10 cellular contexts compared by ENCODE assay signal in genomic region chr3:11558002-11558401, GRCh38.
A peak's percentile ranks its signal among the peaks of the same experiment; 100 is the strongest.
DNase-seq lines count a peak whose midpoint lies in the region; ATAC-seq, FAIRE-seq and TF ChIP-seq lines count a peak whose summit lies in the region.
"Had no signal": no experiment of that assay in that cellular context is flagged by ENCODE, and none has a peak within 500 bp of the region (broad histone marks: within the 10 kb centered on the region; RNA-seq: fewer than 3 reads in every experiment).

No MANE protein-coding gene starts in this region.

- no peak overlapping the region for H3K56ac ChIP-seq in H1 (replicated peaks; ENCODE audit: insufficient read length, low read depth, low read length)

- H3K4me1 Mint-ChIP-seq in CD4-positive, alpha-beta memory T cell = peaks cover 0 to 7% (median 1%) of the 10 kb centered on the region in 4 donors

- H3K9me3 ChIP-seq in CD4-positive, alpha-beta memory T cell (ENCODE audit: control insufficient read depth in 1 of 2, low read length in 2 of 2) = no peaks in the 10 kb centered on the region
- H3K9me3 ChIP-seq in PC-9 (ENCODE audit: insufficient read depth, low read depth) = no peaks in the 10 kb centered on the region
- H3K9me3 ChIP-seq in H1 (ENCODE audit: insufficient read depth in 2 of 2, low read depth in 1 of 2, low read length in 1 of 2) = no peaks in the 10 kb centered on the region
- H3K9me3 ChIP-seq: neutrophil had no signal

- H3K79me2 ChIP-seq in PC-9 (ENCODE audit: low read depth) (no peaks in the 10 kb centered on the region; the same call in 1 of the 2 replicates), H1 (ENCODE audit: control insufficient read depth in 1 of 2, insufficient read depth in 2 of 2, low read length in 2 of 2) (no peaks in the 10 kb centered on the region; a peak in 1 of 4 replicates)

- H3K27ac ChIP-seq in CD4-positive, alpha-beta memory T cell (ENCODE audit: low read depth, low read length) = no peak overlapping the region
- no peak overlapping the region for H3K27ac ChIP-seq in PC-9
- no peak overlapping the region for H3K27ac ChIP-seq in H1 (ENCODE audit: low read depth, low read length)
- H3K27ac ChIP-seq: neutrophil had no signal

- H3K36me3 Mint-ChIP-seq in CD4-positive, alpha-beta memory T cell = peaks cover 24 to 60% of the 10 kb centered on the region in 2 donors

- no peak overlapping the region for H3K14ac ChIP-seq in H1 (ENCODE audit: insufficient read length)

- no peak overlapping the region for H3K18ac ChIP-seq in H1 (ENCODE audit: extremely low read depth, low read length)

- H3K4ac ChIP-seq in H1 (replicated peaks; ENCODE audit: insufficient read length, low read depth, low read length) = no peak overlapping the region

- CTCF ChIA-PET in CD4-positive, alpha-beta memory T cell (lab: Charles Lee; ENCODE audit: partially characterized antibody) = no interaction called here
- CTCF ChIA-PET in PC-9 (lab: Charles Lee) = no interaction called here
- CTCF ChIA-PET in H1 (lab: Charles Lee; ENCODE audit: partially characterized antibody) = interaction anchor here (0.8 to 1.3 kb wide), 5 partner anchors 9 to 93 kb away, joined by 3 to 6 read pairs (median 3); no protein-coding TSS in a partner anchor

- no peak for TF ChIP-seq POLR2A in H1 (IDR thresholded peaks at IDR 0.05; ENCODE audit: control extremely low read depth in 1 of 2, low read depth in 2 of 2, low read length in 2 of 2)

- H2AK5ac ChIP-seq in H1 (ENCODE audit: low read depth, low read length) = no peak overlapping the region

- no peak for TF ChIP-seq RAD21 in H1 (IDR thresholded peaks at IDR 0.05 in 1 of 2, conservative IDR thresholded peaks at IDR 0.05 in 1 of 2; ENCODE audit: low read depth in 2 of 2, low read length in 2 of 2)

- 0 out of 2 replicates have a peak overlapping the region, but pooled peaks have one; percentile 8 for H2BK5ac ChIP-seq in H1 (ENCODE audit: low read depth, low read length)

- H3K27me3 ChIP-seq in CD4-positive, alpha-beta memory T cell (ENCODE audit: insufficient read depth, low read length) = no peaks in the 10 kb centered on the region
- H3K27me3 ChIP-seq in PC-9 (ENCODE audit: insufficient read depth, low read depth) (no peaks in the 10 kb centered on the region), H1 (replicated peaks in 1 of 4; ENCODE audit: control insufficient read depth in 3 of 4, extremely low read depth in 1 of 4, insufficient read depth in 3 of 4, low read length in 3 of 4) (no peaks in the 10 kb centered on the region)
- H3K27me3 ChIP-seq: cardiac muscle cell, neutrophil had no signal

- peak overlapping the region in 5 of 7 donors; percentile 9 to 49 (median 19) for H3K27ac Mint-ChIP-seq in CD4-positive, alpha-beta memory T cell

- no peak overlapping the region for H2BK15ac ChIP-seq in H1 (ENCODE audit: low read length)

- no peaks in the 10 kb centered on the region for H3K9me2 ChIP-seq in PC-9 (ENCODE audit: insufficient read depth)

- no peaks in the 10 kb centered on the region for H3K4me1 ChIP-seq in CD4-positive, alpha-beta memory T cell (ENCODE audit: insufficient read depth, low read length)
- H3K4me1 ChIP-seq in PC-9 (replicated peaks; ENCODE audit: insufficient read depth) (no peaks in the 10 kb centered on the region), H1 (replicated peaks in 1 of 4; ENCODE audit: control insufficient read depth in 3 of 4, insufficient read depth in 4 of 4, low read length in 3 of 4) (peaks cover 0 to 9% (median 0%) of the 10 kb centered on the region in 4 experiments; a peak in 2 of 7 replicates)

- no peak overlapping the region for H3K4me3 Mint-ChIP-seq in CD4-positive, alpha-beta memory T cell

- H4K20me1 ChIP-seq in PC-9 (ENCODE audit: insufficient read depth) = peaks cover 60% of the 10 kb centered on the region
- H4K20me1 ChIP-seq in H1 (replicated peaks in 1 of 2; ENCODE audit: control insufficient read depth in 1 of 2, insufficient read depth in 2 of 2, low read length in 2 of 2) = peaks cover 12 to 18% of the 10 kb centered on the region in 2 experiments

- H4K91ac ChIP-seq in H1 (replicated peaks; ENCODE audit: insufficient read length, low read length) = no peak overlapping the region

- DNase-seq in CD4-positive, alpha-beta memory T cell = no peak
- DNase-seq in PC-9 = no peak
- no peak for DNase-seq in H1 (ENCODE audit: low read depth in 1 of 2, low spot score in 2 of 2)
- DNase-seq in non-pigmented ciliary epithelial cell (ENCODE audit: low read depth) = peak; percentile 79
- no peak for DNase-seq in left lobe of liver (ENCODE audit: low spot score)
- no peak for DNase-seq in ACHN
- no peak for DNase-seq in SHP77 treated with DMSO at 0.1 percent for 48 hours (lab: John Stamatoyannopoulos, UW)

- no peak for TF ChIP-seq CTCF in PC-9 (conservative IDR thresholded peaks at IDR 0.05)
- no peak for TF ChIP-seq CTCF in H1 (IDR thresholded peaks at IDR 0.05; ENCODE audit: control extremely low read depth in 1 of 3, insufficient read depth in 1 of 3, low read depth in 1 of 3, low read length in 3 of 3)

- no peak for FAIRE-seq in H1 (lab: Jason Lieb, UNC)

- H3K9ac ChIP-seq in H1 (replicated peaks in 1 of 4; ENCODE audit: extremely low read depth in 1 of 4, low read depth in 3 of 4, low read length in 3 of 4) = no peak overlapping the region

- POLR2A ChIA-PET in CD4-positive, alpha-beta memory T cell (lab: Charles Lee; ENCODE audit: partially characterized antibody) = no interaction called here
- POLR2A ChIA-PET in PC-9 (lab: Charles Lee; ENCODE audit: unreplicated experiment) = interaction anchor here (0.6 kb wide), 1 partner anchor 74 kb away, joined by 6 read pairs; no protein-coding TSS in a partner anchor
- POLR2A ChIA-PET in H1 (lab: Charles Lee; ENCODE audit: partially characterized antibody) = no interaction called here

- H3K9me3 Mint-ChIP-seq in CD4-positive, alpha-beta memory T cell = no peaks in the 10 kb centered on the region

- no peak overlapping the region for H2BK20ac ChIP-seq in H1 (ENCODE audit: low read length)

- H3K79me1 ChIP-seq in H1 (ENCODE audit: low read depth, low read length) = peaks cover 12% of the 10 kb centered on the region

- H3K27me3 Mint-ChIP-seq in CD4-positive, alpha-beta memory T cell = no peaks in the 10 kb centered on the region

- intact Hi-C loops in CD4-positive, alpha-beta memory T cell (cut with micrococcal nuclease) = no loop called here
- intact Hi-C loops in PC-9 (cut with micrococcal nuclease; ENCODE audit: unreplicated experiment) = no loop called here

- in situ Hi-C loops in ACHN (cut with HindIII; ENCODE audit: low pct_ligation_motif_present, low pct_unique_long_range_greater_than_20kb, low sequenced_read_pairs) = no loop called here

- no peak overlapping the region for H2BK120ac ChIP-seq in H1 (replicated peaks; ENCODE audit: low read depth, low read length)

- ATAC-seq in left lobe of liver (no peak), GM21515 (IDR thresholded peaks at IDR 0.05; ENCODE audit: unreplicated experiment) (no peak)

- H3K4me2 ChIP-seq in PC-9 (no peak overlapping the region), H1 (ENCODE audit: insufficient read depth in 1 of 2, low read depth in 2 of 2, low read length in 2 of 2) (no peak overlapping the region)

- H3K36me3 ChIP-seq in CD4-positive, alpha-beta memory T cell (ENCODE audit: insufficient read depth, low read length) = peaks cover 10% of the 10 kb centered on the region
- H3K36me3 ChIP-seq in PC-9 (ENCODE audit: low read depth) (peaks cover 4% of the 10 kb centered on the region; the same call in 1 of the 2 replicates), H1 (ENCODE audit: control insufficient read depth in 2 of 4, insufficient read depth in 4 of 4, low read length in 3 of 4) (peaks cover 0 to 10% (median 1%) of the 10 kb centered on the region in 4 experiments; a peak in 4 of 8 replicates)

- H3F3A ChIP-seq in PC-9 (ENCODE audit: insufficient read depth, low read depth) = peaks cover 24% of the 10 kb centered on the region; the same call in 1 of the 2 replicates

- H3K23me2 ChIP-seq in H1 (ENCODE audit: low read depth, low read length) = no peaks in the 10 kb centered on the region

- H4K5ac ChIP-seq in H1 (ENCODE audit: insufficient read length, low read depth, low read length) = no peak overlapping the region

- H3K23ac ChIP-seq in H1 (ENCODE audit: insufficient read length) = no peak overlapping the region

- no peak for TF ChIP-seq EP300 in H1 (IDR thresholded peaks at IDR 0.05; ENCODE audit: borderline replicate concordance in 1 of 2, low read depth in 2 of 2, low read length in 2 of 2)

- no peak overlapping the region for H3K4me3 ChIP-seq in CD4-positive, alpha-beta memory T cell (ENCODE audit: low read length in 2 of 2)
- H3K4me3 ChIP-seq in PC-9 = no peak overlapping the region
- no peak overlapping the region for H3K4me3 ChIP-seq in H1 (ENCODE audit: extremely low read depth in 1 of 4, insufficient read depth in 2 of 4, low read depth in 3 of 4, low read length in 4 of 4)
- H3K4me3 ChIP-seq: cardiac muscle cell had no signal

- no peak overlapping the region for H4K8ac ChIP-seq in H1 (ENCODE audit: extremely low read depth, insufficient read depth, low read length)

- no peak overlapping the region for H2AFZ ChIP-seq in PC-9
- H2AFZ ChIP-seq in H1 (ENCODE audit: low read length) = no peak overlapping the region

- BruUV-seq in PC-9 (replicated peaks; lab: Mats Ljungman, UMichigan) = TSS peak; percentile 19

- WGBS in H1 (ENCODE audit: extremely low coverage in 1 of 2, insufficient coverage in 1 of 2, insufficient read length in 1 of 2, insufficient replicate concordance in 2 of 2, low coverage in 1 of 2, low lambda C conversion rate in 2 of 2, missing lambda C conversion rate in 1 of 2), 2 experiments = 92% methylated on average over 13 of the region's 13 CpGs; no CpG with 5 or more reads in 1 of the 2 experiments

- H2BK12ac ChIP-seq in H1 (ENCODE audit: low read depth, low read length) = no peak overlapping the region

TF ChIP-seq in H1, 55 proteins besides CTCF, POLR2A, EP300 and RAD21 (continues in another document):
- no peak for TF ChIP-seq TAF1 (IDR thresholded peaks at IDR 0.05; ENCODE audit: low read depth, low read length)
- TF ChIP-seq BCL11A (IDR thresholded peaks at IDR 0.05; ENCODE audit: low read depth in 2 of 2, low read length in 2 of 2) = no peak
- TF ChIP-seq TEAD4 (IDR thresholded peaks at IDR 0.05; ENCODE audit: low read depth, low read length) = no peak
- no peak for TF ChIP-seq EGR1 (IDR thresholded peaks at IDR 0.05; ENCODE audit: borderline replicate concordance, low read depth, low read length)
- no peak for TF ChIP-seq ZNF274 (IDR thresholded peaks at IDR 0.05; ENCODE audit: borderline replicate concordance, extremely low read depth, low read length)
- TF ChIP-seq EZH2 (IDR thresholded peaks at IDR 0.05; ENCODE audit: low read depth, low read length, severe bottlenecking) = no peak
- TF ChIP-seq POLR2AphosphoS5 (IDR thresholded peaks at IDR 0.05; ENCODE audit: low read depth, low read length) = no peak
- no peak for TF ChIP-seq CTBP2 (IDR thresholded peaks at IDR 0.05; ENCODE audit: borderline replicate concordance, insufficient read depth, insufficient read length, low read length)
- no peak for TF ChIP-seq SIN3A (conservative IDR thresholded peaks at IDR 0.05 in 1 of 2, IDR thresholded peaks at IDR 0.05 in 1 of 2; ENCODE audit: low read depth in 1 of 2, low read length in 2 of 2)
- no peak for TF ChIP-seq POU5F1 (IDR thresholded peaks at IDR 0.05; ENCODE audit: low read depth, low read length)
